ENCODE assay signal across 29 cellular contexts in the genomic region with DNA sequence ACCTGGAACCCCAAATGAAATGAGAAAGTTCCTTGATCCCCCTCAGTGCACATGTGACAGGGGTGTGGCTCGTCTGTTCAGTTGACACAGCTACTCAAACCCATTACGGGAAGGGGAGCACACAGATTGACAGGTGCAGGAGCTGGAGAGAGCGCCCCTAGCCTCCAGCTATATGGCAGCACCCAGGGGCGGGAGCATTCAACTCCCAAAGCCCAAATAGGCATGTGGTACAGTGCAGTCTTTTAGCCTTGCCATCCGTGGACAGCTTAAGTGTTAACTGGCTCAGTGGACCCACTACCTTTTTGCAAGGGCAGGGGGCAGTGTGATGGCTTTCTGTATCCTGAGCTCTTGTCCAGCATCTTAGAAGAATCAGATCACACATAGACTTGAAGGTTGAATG.
DNase-seq lines count a peak whose midpoint lies in the region; ATAC-seq and TF ChIP-seq lines count a peak whose summit lies in the region.
"Had no signal": no experiment of that assay in that cellular context is flagged by ENCODE, and none has a peak within 500 bp of the region (broad histone marks: within the 10 kb centered on the region; RNA-seq: fewer than 3 reads in every experiment).

No MANE protein-coding gene starts in this region.

- no peaks in the 10 kb centered on the region for H3K9me2 ChIP-seq in HCT116 (ENCODE audit: insufficient read depth)
- H3K9me2 ChIP-seq in SU-DHL-6 (replicated peaks; ENCODE audit: insufficient read depth, low read length), result no peaks in the 10 kb centered on the region
- H3K9me2 ChIP-seq in SK-N-SH, result no peaks in the 10 kb centered on the region

- no peaks in the 10 kb centered on the region for H3K79me2 ChIP-seq in HCT116 (ENCODE audit: insufficient read depth, low read length)
- no peaks in the 10 kb centered on the region for H3K79me2 ChIP-seq in SU-DHL-6 (ENCODE audit: insufficient read depth, low read length)
- no peaks in the 10 kb centered on the region for H3K79me2 ChIP-seq in SK-N-SH (ENCODE audit: insufficient read depth)

- H3K9ac ChIP-seq in HCT116 (ENCODE audit: low read length), result no peak overlapping the region
- H3K9ac ChIP-seq in SU-DHL-6 (ENCODE audit: low read length), result no peak overlapping the region
- no peak overlapping the region for H3K9ac ChIP-seq in SK-N-SH
- H3K9ac ChIP-seq: BLaER1 treated with 17β-estradiol and CSF1 and Interleukin-3, amounts not matched to agents 10 nM and 100 nM had no signal

- no peaks in the 10 kb centered on the region for H3F3A ChIP-seq in SU-DHL-6 (ENCODE audit: insufficient read depth)
- H3F3A ChIP-seq in SK-N-SH (replicated peaks; ENCODE audit: insufficient read depth), result no peaks in the 10 kb centered on the region

- POLR2A ChIA-PET in HCT116 (lab: Charles Lee) (no interaction called here), SK-N-SH (lab: Yijun Ruan, JAX) (no interaction called here)

- H3K27ac ChIP-seq in HCT116 (ENCODE audit: low read depth, low read length) (no peak overlapping the region), SU-DHL-6 (ENCODE audit: low read depth, low read length) (no peak overlapping the region), SK-N-SH (ENCODE audit: low read depth in 2 of 2, low read length in 1 of 2) (no peak overlapping the region)
- H3K27ac ChIP-seq: BLaER1 treated with 17β-estradiol and CSF1 and Interleukin-3, amounts not matched to agents 10 nM and 100 nM; body of pancreas; gastrocnemius medialis; prostate gland; SK-N-MC; tibial nerve had no signal

- TF ChIP-seq CTCF in GM12865 (IDR thresholded peaks at IDR 0.05; ENCODE audit: insufficient read depth, low read depth, low read length, missing control alignments) (no peak), HCT116 (IDR thresholded peaks at IDR 0.05 in 2 of 3, conservative IDR thresholded peaks at IDR 0.05 in 1 of 3; ENCODE audit: borderline replicate concordance in 1 of 3, insufficient read depth in 1 of 3, low read depth in 2 of 3, low read length in 2 of 3) (peak in 2 of 3 experiments; percentile 29 to 30; a peak in 3 of 6 replicates), SU-DHL-6 (IDR thresholded peaks at IDR 0.05; ENCODE audit: insufficient read depth, low read length, poor library complexity, severe bottlenecking) (no peak), SK-N-SH (IDR thresholded peaks at IDR 0.05) (no peak)

- intact Hi-C loops in HCT116 (cut with micrococcal nuclease), result loop anchor here (5.0 kb wide), 1 partner anchor 1375 kb away; a partner anchor contains a TSS

- H3K9me3 ChIP-seq in HCT116 (ENCODE audit: control insufficient read depth in 1 of 2, insufficient read depth in 1 of 2, low read depth in 1 of 2, low read length in 2 of 2), result no peaks in the 10 kb centered on the region
- H3K9me3 ChIP-seq in SU-DHL-6 (ENCODE audit: insufficient read depth, low read length), result no peaks in the 10 kb centered on the region
- H3K9me3 ChIP-seq in SK-N-SH, result no peaks in the 10 kb centered on the region
- H3K9me3 ChIP-seq: BLaER1 treated with 17β-estradiol and CSF1 and Interleukin-3, amounts not matched to agents 10 nM and 100 nM; body of pancreas; gastrocnemius medialis; prostate gland had no signal

- CTCF ChIA-PET in HCT116 (lab: Charles Lee), result interaction anchor here (1.0 to 1.7 kb wide), 4 partner anchors 13 to 50 kb away, joined by 3 to 5 read pairs (median 4); no protein-coding TSS in a partner anchor
- CTCF ChIA-PET in SK-N-SH (lab: Yijun Ruan, JAX), result interaction anchor here (0.5 to 0.7 kb wide), 3 partner anchors 16 to 1174 kb away, joined by 3 to 4 read pairs (median 3); no protein-coding TSS in a partner anchor

- no peak overlapping the region for H2AFZ ChIP-seq in HCT116 (ENCODE audit: low read depth, low read length, poor library complexity, severe bottlenecking)
- peak overlapping the region; percentile 0 for H2AFZ ChIP-seq in SU-DHL-6 (ENCODE audit: low read depth, low read length, severe bottlenecking)
- H2AFZ ChIP-seq in SK-N-SH (ENCODE audit: low read depth), result no peak overlapping the region

- H3K27me3 ChIP-seq in HCT116 (ENCODE audit: insufficient read depth, low read length), result no peaks in the 10 kb centered on the region
- H3K27me3 ChIP-seq in SU-DHL-6 (ENCODE audit: low read length), result no peaks in the 10 kb centered on the region
- no peaks in the 10 kb centered on the region for H3K27me3 ChIP-seq in SK-N-SH (ENCODE audit: insufficient read depth)
- H3K27me3 ChIP-seq: BLaER1 treated with 17β-estradiol and CSF1 and Interleukin-3, amounts not matched to agents 10 nM and 100 nM; body of pancreas; gastrocnemius medialis; tibial nerve had no signal

- no peak for TF ChIP-seq EP300 in SK-N-SH (IDR thresholded peaks at IDR 0.05; ENCODE audit: borderline replicate concordance in 1 of 2, low read depth in 1 of 2, low read length in 1 of 2)

- DNase-seq in GM12865 (ENCODE audit: low read depth), result peak; percentile 12
- DNase-seq in HCT116 (ENCODE audit: low read depth, low spot score), result no peak
- peak; percentile 8 for DNase-seq in iPS-NIHi7 (ENCODE audit: extremely low spot score)
- no peak for DNase-seq in AML-193 (lab: John Stamatoyannopoulos, UW)
- DNase-seq in SK-N-SH, result no peak
- DNase-seq in SW 1271 (lab: John Stamatoyannopoulos, UW), result no peak
- DNase-seq: activated CD4-positive, alpha-beta memory T cell treated with anti-CD3 and anti-CD28 coated beads, Interleukin-2, amount 10 ng/mL, durations not matched to agents 7 days and 5 days; activated CD4-positive, alpha-beta T cell treated with anti-CD3 and anti-CD28 coated beads for 1 hour; activated CD8-positive, alpha-beta memory T cell treated with anti-CD3 and anti-CD28 coated beads, Interleukin-2, amount 50 U/mL, for 4 hours; activated naive CD4-positive, alpha-beta T cell treated with anti-CD3 and anti-CD28 coated beads for 36 hours; body of pancreas; DMS53; gastrocnemius medialis; H7; kidney glomerular epithelial cell; naive thymus-derived CD4-positive, alpha-beta T cell; NCI-H1417 treated with DMSO at 0.1 percent for 48 hours; NCI-H2081 treated with DMSO at 0.1 percent for 48 hours; NCI-H2227 treated with DMSO at 0.1 percent for 48 hours; NCI-H774; nucleus accumbens; T-helper 2 cell had no signal

- H3K4me3 ChIP-seq in GM12865 (ENCODE audit: low read depth, low read length), result no peak overlapping the region
- H3K4me3 ChIP-seq in HCT116 (replicated peaks in 1 of 2; ENCODE audit: low read depth in 1 of 2, low read length in 2 of 2), result no peak overlapping the region
- H3K4me3 ChIP-seq in SU-DHL-6 (ENCODE audit: insufficient read depth, low read length, poor library complexity, severe bottlenecking), result no peak overlapping the region
- no peak overlapping the region for H3K4me3 ChIP-seq in SK-N-SH (ENCODE audit: low read depth in 2 of 2, low read length in 1 of 2)
- H3K4me3 ChIP-seq: BLaER1 treated with 17β-estradiol and CSF1 and Interleukin-3, amounts not matched to agents 10 nM and 100 nM; body of pancreas; gastrocnemius medialis; prostate gland; SK-N-MC; tibial nerve had no signal

- H3K4me1 ChIP-seq in HCT116 (ENCODE audit: control insufficient read depth in 1 of 2, insufficient read depth in 2 of 2, low read length in 2 of 2) (no peaks in the 10 kb centered on the region), SK-N-SH (ENCODE audit: control insufficient read depth in 1 of 2, insufficient read depth in 2 of 2, low read depth in 1 of 2, low read length in 1 of 2) (no peaks in the 10 kb centered on the region)
- H3K4me1 ChIP-seq: BLaER1 treated with 17β-estradiol and CSF1 and Interleukin-3, amounts not matched to agents 10 nM and 100 nM; body of pancreas; gastrocnemius medialis; prostate gland; tibial nerve had no signal

- TF ChIP-seq POLR2A in HCT116 (IDR thresholded peaks at IDR 0.05; ENCODE audit: borderline replicate concordance, extremely low read depth, insufficient read depth, insufficient read length), result no peak

- H4K20me1 ChIP-seq in HCT116 (ENCODE audit: insufficient read depth), result no peaks in the 10 kb centered on the region
- H4K20me1 ChIP-seq in SU-DHL-6 (ENCODE audit: low read depth, low read length), result no peaks in the 10 kb centered on the region
- no peaks in the 10 kb centered on the region for H4K20me1 ChIP-seq in SK-N-SH (ENCODE audit: insufficient read depth)
- H4K20me1 ChIP-seq: BLaER1 treated with 17β-estradiol and CSF1 and Interleukin-3, amounts not matched to agents 10 nM and 100 nM had no signal

- WGBS in SK-N-SH (ENCODE audit: low lambda C conversion rate), result no CpG with 5 or more reads among the region's 5 CpGs

- no TSS peak for BruUV-seq in HCT116 (replicated peaks; lab: Mats Ljungman, UMichigan)

- RAD21 ChIA-PET in HCT116 (lab: Charles Lee; ENCODE audit: low non-redundant PET in 1 of 2, low total read pairs in 2 of 2, uncharacterized antibody in 2 of 2, unreplicated experiment in 2 of 2), result no interaction called here

- H3K36me3 ChIP-seq in HCT116 (ENCODE audit: control insufficient read depth in 1 of 2, insufficient read depth in 2 of 2, low read length in 2 of 2), result no peaks in the 10 kb centered on the region
- H3K36me3 ChIP-seq in SU-DHL-6 (ENCODE audit: low read length), result no peaks in the 10 kb centered on the region
- H3K36me3 ChIP-seq in SK-N-SH (replicated peaks in 1 of 2; ENCODE audit: control insufficient read depth in 1 of 2, insufficient read depth in 2 of 2, low read length in 1 of 2), result no peaks in the 10 kb centered on the region
- H3K36me3 ChIP-seq: BLaER1 treated with 17β-estradiol and CSF1 and Interleukin-3, amounts not matched to agents 10 nM and 100 nM; gastrocnemius medialis; prostate gland; tibial nerve had no signal

- TF ChIP-seq RAD21 in HCT116 (IDR thresholded peaks at IDR 0.05; ENCODE audit: low read depth) (no peak), SK-N-SH (IDR thresholded peaks at IDR 0.05; ENCODE audit: low read length) (no peak)

- H3K4me2 ChIP-seq in HCT116 (ENCODE audit: low read length) (no peak overlapping the region), SU-DHL-6 (ENCODE audit: low read depth, low read length, poor library complexity, severe bottlenecking) (no peak overlapping the region), SK-N-SH (no peak overlapping the region)
- H3K4me2 ChIP-seq: BLaER1 treated with 17β-estradiol and CSF1 and Interleukin-3, amounts not matched to agents 10 nM and 100 nM had no signal

- ATAC-seq in HCT116 (peak; percentile 53; the same call in 1 of the 2 replicates), GM21717 (IDR thresholded peaks at IDR 0.05; ENCODE audit: unreplicated experiment) (no peak)
- ATAC-seq: body of pancreas; gastrocnemius medialis; naive thymus-derived CD4-positive, alpha-beta T cell; sciatic nerve had no signal

TF ChIP-seq in HCT116, 20 proteins besides CTCF, POLR2A, EP300 and RAD21 (continues in another document):
- TF ChIP-seq, protein P1, sequence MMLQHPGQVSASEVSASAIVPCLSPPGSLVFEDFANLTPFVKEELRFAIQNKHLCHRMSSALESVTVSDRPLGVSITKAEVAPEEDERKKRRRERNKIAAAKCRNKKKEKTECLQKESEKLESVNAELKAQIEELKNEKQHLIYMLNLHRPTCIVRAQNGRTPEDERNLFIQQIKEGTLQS (IDR thresholded peaks at IDR 0.05), result no peak

TF ChIP-seq in SK-N-SH, 30 proteins besides CTCF, POLR2A, EP300 and RAD21 (continues in another document):
- no peak for TF ChIP-seq TEAD4 (IDR thresholded peaks at IDR 0.05; ENCODE audit: borderline replicate concordance, insufficient read depth)

Comparison
In these comparisons a context has a peak if more than half of its experiments do, and no peak if none do; other contexts are left out.
1. DNase-seq: peak in GM12865 (single experiment) and iPS-NIHi7 (single experiment); none in HCT116 (single experiment), AML-193 (0 of 2), SK-N-SH (single experiment) and SW 1271 (0 of 2).
2. CTCF ChIP-seq: peak in HCT116 (2 of 3); none in GM12865 (single experiment), SU-DHL-6 (single experiment) and SK-N-SH (single experiment).